Comparison of ENCODE assay signal across 1 cellular context in the genomic region with DNA sequence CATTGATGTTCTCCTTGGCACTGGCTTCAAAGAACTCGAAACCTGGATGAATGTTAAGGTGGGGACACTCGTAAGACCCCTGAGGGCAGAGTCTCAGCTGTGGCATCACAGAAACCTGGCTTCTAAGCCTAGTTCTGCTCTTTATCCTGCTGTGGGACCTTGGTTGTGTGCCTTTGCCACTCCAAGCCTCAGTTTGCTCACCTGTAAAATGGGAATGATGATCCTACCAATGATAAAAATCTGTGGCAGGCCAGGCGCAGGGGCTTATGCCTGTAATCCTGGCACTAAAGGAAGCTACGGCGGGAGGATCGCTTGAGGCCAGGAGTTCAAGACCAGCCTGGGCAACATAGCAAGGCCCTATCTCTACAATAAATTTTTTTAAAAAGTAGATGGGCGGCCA.
TF ChIP-seq lines count a peak whose summit lies in the region.

No MANE protein-coding gene starts in this region.

TF ChIP-seq in IMR-90, 13 proteins besides CTCF, POLR2A, EP300 and RAD21:
- TF ChIP-seq SMC3 (IDR thresholded peaks at IDR 0.05; ENCODE audit: low read depth, low read length) = no peak
- TF ChIP-seq CEBPB (IDR thresholded peaks at IDR 0.05; ENCODE audit: low read depth, low read length) = no peak
- TF ChIP-seq, protein P1, sequence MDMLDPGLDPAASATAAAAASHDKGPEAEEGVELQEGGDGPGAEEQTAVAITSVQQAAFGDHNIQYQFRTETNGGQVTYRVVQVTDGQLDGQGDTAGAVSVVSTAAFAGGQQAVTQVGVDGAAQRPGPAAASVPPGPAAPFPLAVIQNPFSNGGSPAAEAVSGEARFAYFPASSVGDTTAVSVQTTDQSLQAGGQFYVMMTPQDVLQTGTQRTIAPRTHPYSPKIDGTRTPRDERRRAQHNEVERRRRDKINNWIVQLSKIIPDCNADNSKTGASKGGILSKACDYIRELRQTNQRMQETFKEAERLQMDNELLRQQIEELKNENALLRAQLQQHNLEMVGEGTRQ (IDR thresholded peaks at IDR 0.05; ENCODE audit: low read depth, low read length) = no peak
- TF ChIP-seq, protein P2, sequence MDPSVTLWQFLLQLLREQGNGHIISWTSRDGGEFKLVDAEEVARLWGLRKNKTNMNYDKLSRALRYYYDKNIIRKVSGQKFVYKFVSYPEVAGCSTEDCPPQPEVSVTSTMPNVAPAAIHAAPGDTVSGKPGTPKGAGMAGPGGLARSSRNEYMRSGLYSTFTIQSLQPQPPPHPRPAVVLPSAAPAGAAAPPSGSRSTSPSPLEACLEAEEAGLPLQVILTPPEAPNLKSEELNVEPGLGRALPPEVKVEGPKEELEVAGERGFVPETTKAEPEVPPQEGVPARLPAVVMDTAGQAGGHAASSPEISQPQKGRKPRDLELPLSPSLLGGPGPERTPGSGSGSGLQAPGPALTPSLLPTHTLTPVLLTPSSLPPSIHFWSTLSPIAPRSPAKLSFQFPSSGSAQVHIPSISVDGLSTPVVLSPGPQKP (IDR thresholded peaks at IDR 0.05; ENCODE audit: borderline replicate concordance, low read depth, low read length) = no peak
- TF ChIP-seq FOS (IDR thresholded peaks at IDR 0.05; ENCODE audit: low read depth, low read length) = no peak
- TF ChIP-seq MAFK (IDR thresholded peaks at IDR 0.05; ENCODE audit: low read depth, low read length) = no peak
- TF ChIP-seq MAZ (IDR thresholded peaks at IDR 0.05; ENCODE audit: borderline replicate concordance, low read depth, low read length) = no peak
- TF ChIP-seq MXI1 (IDR thresholded peaks at IDR 0.05; ENCODE audit: borderline replicate concordance, low read depth, low read length) = no peak
- no peak for TF ChIP-seq RFX5 (IDR thresholded peaks at IDR 0.05; ENCODE audit: low read depth, low read length)
- no peak for TF ChIP-seq BHLHE40 (IDR thresholded peaks at IDR 0.05; ENCODE audit: low read depth, low read length)
- no peak for TF ChIP-seq CHD1 (IDR thresholded peaks at IDR 0.05; ENCODE audit: low read depth, low read length)
- no peak for TF ChIP-seq NFE2L2 (IDR thresholded peaks at IDR 0.05; ENCODE audit: low read depth, low read length)
- TF ChIP-seq RCOR1 (IDR thresholded peaks at IDR 0.05; ENCODE audit: insufficient replicate concordance, low read length) = no peak
TF ChIP-seq in IMR-90: peak in this region for 0.
